Comparison of ENCODE assay signal across 13 cellular contexts in genomic region chr10:30997536-30998252, GRCh38. TPM values are rescaled to one million over a fixed set of nuclear protein-coding genes. Genes with fewer than 3 reads are reported as not detected.
DNase-seq lines count a peak whose midpoint lies in the region; ATAC-seq, FAIRE-seq and TF ChIP-seq lines count a peak whose summit lies in the region.
"Had no signal": no experiment of that assay in that cellular context is flagged by ENCODE, and none has a peak within 500 bp of the region (broad histone marks: within the 10 kb centered on the region; RNA-seq: fewer than 3 reads in every experiment).

No MANE protein-coding gene starts in this region.

- no peak overlapping the region; the same call in 1 of the 2 replicates for H3K9ac ChIP-seq in KMS-11

- H3K27ac ChIP-seq in KMS-11 (peak overlapping the region; percentile 10; the same call in 1 of the 2 replicates), small intestine (ENCODE audit: low read depth in 1 of 2, low read length in 1 of 2) (no peak overlapping the region)

- H3K36me3 ChIP-seq in KMS-11 (ENCODE audit: insufficient read depth): no peaks in the 10 kb centered on the region
- H3K36me3 ChIP-seq in small intestine (ENCODE audit: control insufficient read depth in 2 of 2, insufficient read depth in 2 of 2, low read length in 2 of 2): no peaks in the 10 kb centered on the region

- peaks cover 35% of the 10 kb centered on the region for H3K4me1 ChIP-seq in KMS-11 (ENCODE audit: low read depth, poor library complexity, severe bottlenecking)
- H3K4me1 ChIP-seq in small intestine (ENCODE audit: control insufficient read depth in 2 of 2, insufficient read depth in 1 of 2, low read depth in 1 of 2, low read length in 1 of 2): peaks cover 3 to 5% of the 10 kb centered on the region in 2 donors

- H3K27me3 ChIP-seq in KMS-11 (ENCODE audit: insufficient read depth, low read depth) (no peaks in the 10 kb centered on the region), small intestine (ENCODE audit: control insufficient read depth in 2 of 2, insufficient read depth in 2 of 2, low read length in 2 of 2) (no peaks in the 10 kb centered on the region)

- no peak for FAIRE-seq in small intestine (lab: Jason Lieb, UNC)

- H3K4me1 Mint-ChIP-seq in activated T-helper 17 cell treated with anti-CD3 and anti-CD28 coated beads, Interleukin-2, amount 50 U/mL, for 72 hours: peaks cover 30% of the 10 kb centered on the region
- H3K4me1 Mint-ChIP-seq in natural killer cell treated with Interleukin-12 subunit alpha and Interleukin-12 subunit beta and Interleukin-15 and Interleukin-18, amount 100 ng/mL, for 72 hours (ENCODE audit: low read depth in 2 of 2): peaks cover 16 to 39% of the 10 kb centered on the region in 2 donors

- H4K20me1 ChIP-seq in KMS-11 (ENCODE audit: insufficient read depth): no peaks in the 10 kb centered on the region

- no peaks in the 10 kb centered on the region for H3K79me2 ChIP-seq in KMS-11 (ENCODE audit: insufficient read depth, low read depth)

- no peak overlapping the region for H3K4me3 ChIP-seq in KMS-11 (IDR thresholded peaks at IDR 0.05; ENCODE audit: insufficient read depth, low read depth, low read length)
- H3K4me3 ChIP-seq in small intestine (ENCODE audit: low read depth in 1 of 2, low read length in 2 of 2): no peak overlapping the region

- H3K4me3 Mint-ChIP-seq in activated T-helper 17 cell treated with anti-CD3 and anti-CD28 coated beads, Interleukin-2, amount 50 U/mL, for 72 hours: peak overlapping the region; percentile 68
- H3K4me3 Mint-ChIP-seq in natural killer cell treated with Interleukin-12 subunit alpha and Interleukin-12 subunit beta and Interleukin-15 and Interleukin-18, amount 100 ng/mL, for 72 hours: peak overlapping the region; percentile 79

- peaks cover 4% of the 10 kb centered on the region for H3K9me3 Mint-ChIP-seq in activated T-helper 17 cell treated with anti-CD3 and anti-CD28 coated beads, Interleukin-2, amount 50 U/mL, for 72 hours
- H3K9me3 Mint-ChIP-seq in natural killer cell treated with Interleukin-12 subunit alpha and Interleukin-12 subunit beta and Interleukin-15 and Interleukin-18, amount 100 ng/mL, for 72 hours: no peaks in the 10 kb centered on the region

- no peaks in the 10 kb centered on the region for H3K27me3 Mint-ChIP-seq in activated T-helper 17 cell treated with anti-CD3 and anti-CD28 coated beads, Interleukin-2, amount 50 U/mL, for 72 hours
- no peaks in the 10 kb centered on the region for H3K27me3 Mint-ChIP-seq in natural killer cell treated with Interleukin-12 subunit alpha and Interleukin-12 subunit beta and Interleukin-15 and Interleukin-18, amount 100 ng/mL, for 72 hours

- DNase-seq in GF-D8 (lab: John Stamatoyannopoulos, UW) (peak; percentile 27), small intestine (no peak), NCI-H748 treated with DMSO at 0.1 percent for 48 hours (lab: John Stamatoyannopoulos, UW) (no peak)
- no peak for DNase-seq in natural killer cell treated with Interleukin-12 subunit alpha and Interleukin-12 subunit beta and Interleukin-15 and Interleukin-18, amount 100 ng/mL, for 72 hours (ENCODE audit: low spot score)
- DNase-seq: activated CD4-positive, CD25-positive, alpha-beta regulatory T cell; HCEC 1CT; kidney glomerular epithelial cell; NCI-H2107; right cardiac atrium; stimulated activated naive CD4-positive, alpha-beta T cell treated with Interleukin-2 at 50 U/mL for 16 hours had no signal

- no peaks in the 10 kb centered on the region for H3K36me3 Mint-ChIP-seq in activated T-helper 17 cell treated with anti-CD3 and anti-CD28 coated beads, Interleukin-2, amount 50 U/mL, for 72 hours (ENCODE audit: low read depth)
- H3K36me3 Mint-ChIP-seq in natural killer cell treated with Interleukin-12 subunit alpha and Interleukin-12 subunit beta and Interleukin-15 and Interleukin-18, amount 100 ng/mL, for 72 hours: peaks cover 19% of the 10 kb centered on the region

- TF ChIP-seq CTCF in KMS-11 (conservative IDR thresholded peaks at IDR 0.05; ENCODE audit: low read depth, low read length): no peak

- H3K9me3 ChIP-seq in small intestine (ENCODE audit: control insufficient read depth, low read depth): no peaks in the 10 kb centered on the region

- peak overlapping the region; percentile 41; the same call in 1 of the 2 replicates for H2AFZ ChIP-seq in KMS-11 (ENCODE audit: low read depth)

- H3K27ac Mint-ChIP-seq in activated T-helper 17 cell treated with anti-CD3 and anti-CD28 coated beads, Interleukin-2, amount 50 U/mL, for 72 hours: peak overlapping the region; percentile 81
- peak overlapping the region; percentile 74 to 78 for H3K27ac Mint-ChIP-seq in natural killer cell treated with Interleukin-12 subunit alpha and Interleukin-12 subunit beta and Interleukin-15 and Interleukin-18, amount 100 ng/mL, for 72 hours

- peak; percentile 44 for ATAC-seq in activated T-helper 17 cell treated with anti-CD3 and anti-CD28 coated beads, Interleukin-2, amount 50 U/mL, for 72 hours (replicated peaks)
- no peak for ATAC-seq in natural killer cell treated with Interleukin-12 subunit alpha and Interleukin-12 subunit beta and Interleukin-15 and Interleukin-18, amount 100 ng/mL, for 72 hours
- ATAC-seq in HG02973 (IDR thresholded peaks at IDR 0.05; ENCODE audit: unreplicated experiment): no peak
- ATAC-seq: right cardiac atrium had no signal

- WGBS in small intestine, 3 donors: 90 to 92% (median 90%) methylated on average over 3 of the region's 3 CpGs

- H3K4me2 ChIP-seq in KMS-11: peak overlapping the region; percentile 68

RNA-seq across cellular contexts. Expression of gene ZNF438, which starts 34.0 kb away (rescaled TPM):
- total RNA-seq in activated T-helper 17 cell treated with anti-CD3 and anti-CD28 coated beads, Interleukin-2, amount 50 U/mL, for 72 hours: 1 to 10 TPM; 5.1 to 6.2 TPM
- 1 to 10 TPM; 1.9 TPM for total RNA-seq in natural killer cell treated with Interleukin-12 subunit alpha and Interleukin-12 subunit beta and Interleukin-15 and Interleukin-18, amount 100 ng/mL, for 72 hours
- 1 to 10 TPM; 4.1 to 5.8 (median 5.2) TPM for polyA plus RNA-seq in small intestine
